In genomic region chr7:42692609-42693008, GRCh38 we compare ENCODE assay signal across 27 cellular contexts.
DNase-seq lines count a peak whose midpoint lies in the region; TF ChIP-seq lines count a peak whose summit lies in the region.
"Had no signal": no experiment of that assay in that cellular context is flagged by ENCODE, and none has a peak within 500 bp of the region (broad histone marks: within the 10 kb centered on the region; RNA-seq: fewer than 3 reads in every experiment).

No MANE protein-coding gene starts in this region.

- H3K9ac ChIP-seq in smooth muscle cell (ENCODE audit: low read depth) = no peak overlapping the region

- TF ChIP-seq CTCF in HFF-Myc (IDR thresholded peaks at IDR 0.05; ENCODE audit: low read depth, low read length, missing control alignments) = no peak
- TF ChIP-seq CTCF in choroid plexus epithelial cell (conservative IDR thresholded peaks at IDR 0.05; ENCODE audit: low read depth, low read length) = no peak
- no peak for TF ChIP-seq CTCF in foreskin fibroblast (IDR thresholded peaks at IDR 0.05; ENCODE audit: low read depth, low read length)
- no peak for TF ChIP-seq CTCF in smooth muscle cell (IDR thresholded peaks at IDR 0.05; ENCODE audit: borderline replicate concordance, insufficient read depth, poor library complexity, severe bottlenecking)
- TF ChIP-seq CTCF in BE2C (IDR thresholded peaks at IDR 0.05; ENCODE audit: low read depth, low read length) = no peak

- H3K4me1 ChIP-seq in smooth muscle cell (ENCODE audit: low read depth) (peaks cover 3% of the 10 kb centered on the region), BE2C (no peaks in the 10 kb centered on the region)
- H3K4me1 ChIP-seq: Caco-2, Peyer's patch, SJCRH30 had no signal

- peak overlapping the region; percentile 59 for H3K27ac ChIP-seq in smooth muscle cell (ENCODE audit: low read depth)
- H3K27ac ChIP-seq: C4-2B, left ventricle myocardium inferior, Peyer's patch, SJCRH30, transverse colon had no signal

- H3K27me3 ChIP-seq in smooth muscle cell (ENCODE audit: low read depth) (no peaks in the 10 kb centered on the region), BE2C (no peaks in the 10 kb centered on the region)
- H3K27me3 ChIP-seq: Peyer's patch, SJCRH30, transverse colon had no signal

- H3K36me3 ChIP-seq in smooth muscle cell (ENCODE audit: low read depth) = no peaks in the 10 kb centered on the region
- H3K36me3 ChIP-seq in BE2C = no peaks in the 10 kb centered on the region
- H3K36me3 ChIP-seq: left ventricle myocardium inferior, Peyer's patch, SJCRH30, transverse colon had no signal

- H3F3A ChIP-seq in smooth muscle cell (ENCODE audit: low read depth) = no peaks in the 10 kb centered on the region

- H3K79me2 ChIP-seq in smooth muscle cell (ENCODE audit: low read depth) = no peaks in the 10 kb centered on the region

- DNase-seq in HFF-Myc (ENCODE audit: extremely low read depth, low read depth) (peak; percentile 56), choroid plexus epithelial cell (ENCODE audit: low read depth) (peak; percentile 21), foreskin fibroblast (peak; percentile 45 to 68), smooth muscle cell (lab: John Stamatoyannopoulos, UW; ENCODE audit: unreplicated experiment) (no peak), NCI-H1105 treated with DMSO at 0.1 percent for 48 hours (lab: John Stamatoyannopoulos, UW) (no peak), NCI-H1930 (lab: John Stamatoyannopoulos, UW) (no peak), BE2C (no peak)
- DNase-seq: ACHN; activated CD4-positive, alpha-beta T cell treated with anti-CD3 and anti-CD28 coated beads, Interleukin-2, amount 10 ng/mL, durations not matched to agents 7 days and 5 days; activated naive CD4-positive, alpha-beta T cell treated with Interleukin-2 at 50 U/mL for 16 hours; amygdala; Caco-2; caudate nucleus; dermis blood vessel endothelial cell; GDM1; H9; KBM-7; left ventricle myocardium inferior; naive B cell; NCI-H1417; NCI-H2081 treated with DMSO at 0.1 percent for 48 hours; NCI-H345; Peyer's patch; SJCRH30; T1000; transverse colon had no signal

- peak overlapping the region; percentile 39 for H3K4me2 ChIP-seq in smooth muscle cell

- H3K4me3 ChIP-seq in HFF-Myc (replicated peaks; ENCODE audit: low read depth, low read length) (no peak overlapping the region), choroid plexus epithelial cell (ENCODE audit: low read depth, low read length) (no peak overlapping the region), foreskin fibroblast (ENCODE audit: low read depth in 1 of 2, low read length in 2 of 2) (no peak overlapping the region), smooth muscle cell (no peak overlapping the region), BE2C (ENCODE audit: low read depth, low read length) (no peak overlapping the region)
- H3K4me3 ChIP-seq: left ventricle myocardium inferior, Peyer's patch, SJCRH30, transverse colon had no signal

- H3K9me3 ChIP-seq in smooth muscle cell (replicated peaks; ENCODE audit: low read depth) = no peaks in the 10 kb centered on the region
- H3K9me3 ChIP-seq in BE2C = no peaks in the 10 kb centered on the region
- H3K9me3 ChIP-seq: Caco-2, Peyer's patch, transverse colon had no signal

- H2AFZ ChIP-seq in smooth muscle cell (ENCODE audit: low read depth) = no peak overlapping the region

- 42% methylated on average over 5 of the region's 5 CpGs for WGBS in smooth muscle cell (ENCODE audit: low lambda C conversion rate)

- H4K20me1 ChIP-seq in smooth muscle cell (ENCODE audit: low read depth) = no peaks in the 10 kb centered on the region

Comparison
In these comparisons a context has a peak if more than half of its experiments do, and no peak if none do; other contexts are left out.
1. DNase-seq: peak in HFF-Myc (single experiment), choroid plexus epithelial cell (single experiment) and foreskin fibroblast (2 of 2); none in smooth muscle cell (single experiment), NCI-H1105 treated with DMSO at 0.1 percent for 48 hours (single experiment), NCI-H1930 (0 of 2) and BE2C (single experiment).